Comparison of ENCODE assay signal across 15 cellular contexts in genomic region chr2:9165625-9166024, GRCh38. TPM values are rescaled to one million over a fixed set of nuclear protein-coding genes. Genes with fewer than 3 reads are reported as not detected.
DNase-seq lines count a peak whose midpoint lies in the region; ATAC-seq and TF ChIP-seq lines count a peak whose summit lies in the region.
"Had no signal": no experiment of that assay in that cellular context is flagged by ENCODE, and none has a peak within 500 bp of the region (broad histone marks: within the 10 kb centered on the region; RNA-seq: fewer than 3 reads in every experiment).

No MANE protein-coding gene starts in this region.

- H3K36me3 ChIP-seq in gastroesophageal sphincter: no peaks in the 10 kb centered on the region
- H3K36me3 ChIP-seq: tibial nerve had no signal

- ATAC-seq in gastroesophageal sphincter: peak; percentile 45
- ATAC-seq in HG02840 (IDR thresholded peaks at IDR 0.05; ENCODE audit: low FRiP score, unreplicated experiment): no peak
- ATAC-seq in GM19035 (IDR thresholded peaks at IDR 0.05; ENCODE audit: unreplicated experiment): no peak
- ATAC-seq: T-cell had no signal

- no peak for TF ChIP-seq EP300 in gastroesophageal sphincter (IDR thresholded peaks at IDR 0.05)

- peak overlapping the region in 2 of 4 donors; percentile 43 to 63 for H3K27ac ChIP-seq in gastroesophageal sphincter
- H3K27ac ChIP-seq: parathyroid adenoma had no signal

- H3K4me3 ChIP-seq in gastroesophageal sphincter: no peak overlapping the region
- H3K4me3 ChIP-seq: tibial nerve had no signal

- H3K27me3 ChIP-seq in gastroesophageal sphincter: no peaks in the 10 kb centered on the region
- H3K27me3 ChIP-seq: tibial nerve had no signal

- H3K9me3 ChIP-seq in gastroesophageal sphincter: no peaks in the 10 kb centered on the region
- H3K9me3 ChIP-seq: tibial nerve had no signal

- 95% methylated on average over 2 of the region's 5 CpGs; no CpG with 5 or more reads in 1 of the 2 donors for WGBS in gastroesophageal sphincter (ENCODE audit: low coverage in 1 of 2), 2 donors

- no peak for TF ChIP-seq CTCF in gastroesophageal sphincter (IDR thresholded peaks at IDR 0.05)

- peaks cover 0 to 31% (median 6%) of the 10 kb centered on the region in 3 donors for H3K4me1 ChIP-seq in gastroesophageal sphincter
- H3K4me1 ChIP-seq: parathyroid adenoma had no signal

- TF ChIP-seq POLR2A in gastroesophageal sphincter (IDR thresholded peaks at IDR 0.05): no peak

- peak; percentile 26 for DNase-seq in EL
- DNase-seq in amniotic epithelial cell (ENCODE audit: low read depth): peak; percentile 20
- peak; percentile 85 for DNase-seq in pons (ENCODE audit: low spot score)
- no peak for DNase-seq in NCI-H128 (lab: John Stamatoyannopoulos, UW; ENCODE audit: unreplicated experiment)
- no peak for DNase-seq in NCI-H748 (lab: John Stamatoyannopoulos, UW; ENCODE audit: unreplicated experiment)
- DNase-seq: activated CD4-positive, alpha-beta T cell treated with anti-CD3 and anti-CD28 coated beads, Interleukin-2, amount 50 U/mL, for 4 hours; activated naive CD4-positive, alpha-beta T cell treated with anti-CD3 and anti-CD28 coated beads, Interleukin-2, amount 50 U/mL, for 16 hours; CD4-positive, CD25-positive, alpha-beta regulatory T cell; endodermal cell; T-cell had no signal

RNA-seq across cellular contexts. Expression of gene ASAP2, which starts 41.0 kb away (rescaled TPM):
- 10 to 100 TPM; 18.3 to 31.4 (median 26.2) TPM for total RNA-seq in gastroesophageal sphincter

Comparison
In these comparisons a context has a peak if more than half of its experiments do, and no peak if none do; other contexts are left out.
1. DNase-seq: peak in EL (single experiment), amniotic epithelial cell (single experiment) and pons (single experiment); none in NCI-H128 (single experiment) and NCI-H748 (single experiment).